In the genomic region with DNA sequence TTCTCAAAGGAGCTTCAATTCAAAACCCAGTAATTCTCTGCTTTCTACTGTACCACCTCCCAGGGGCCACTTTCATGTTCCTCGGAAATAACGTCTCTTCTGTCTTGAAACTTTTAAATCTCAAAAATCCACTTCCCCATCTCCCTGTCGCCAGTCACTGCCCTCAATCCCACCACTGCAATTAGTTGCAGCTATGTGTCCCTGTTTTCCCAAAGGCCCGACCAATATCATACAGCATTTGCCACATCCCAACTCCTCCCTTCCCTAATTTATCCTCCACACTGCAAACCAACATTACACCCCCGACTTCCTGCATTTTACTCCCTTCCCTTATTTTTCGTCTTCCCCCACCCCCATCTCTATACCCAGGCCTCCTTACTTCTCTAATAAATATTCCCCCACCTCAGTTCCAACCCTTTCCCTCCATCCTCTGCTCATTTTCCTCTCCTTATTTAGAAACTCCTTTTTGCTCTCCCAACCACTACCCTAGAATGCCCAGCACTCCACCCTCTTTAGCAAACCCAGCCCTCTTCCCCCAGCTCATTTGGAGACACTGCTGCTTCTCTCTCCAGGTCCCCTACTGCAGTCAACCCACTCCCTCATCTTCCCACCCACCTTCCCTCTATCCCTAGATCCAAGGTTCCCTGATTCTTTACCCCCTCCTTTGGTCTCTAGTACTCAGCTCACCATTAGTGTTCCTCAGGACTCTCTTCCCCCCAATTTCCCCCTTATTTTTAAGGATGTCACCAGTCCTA, we compare ENCODE assay signal across 1 cellular context.
TF ChIP-seq lines count a peak whose summit lies in the region.

No MANE protein-coding gene starts in this region.

TF ChIP-seq in HEK293, 187 proteins besides CTCF, POLR2A, EP300 and RAD21 (continued from another document):
- TF ChIP-seq, protein P1, sequence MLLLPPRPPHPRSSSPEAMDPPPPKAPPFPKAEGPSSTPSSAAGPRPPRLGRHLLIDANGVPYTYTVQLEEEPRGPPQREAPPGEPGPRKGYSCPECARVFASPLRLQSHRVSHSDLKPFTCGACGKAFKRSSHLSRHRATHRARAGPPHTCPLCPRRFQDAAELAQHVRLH (tag by site-specific recombination; IDR thresholded peaks at IDR 0.05) = peak; percentile 82; the same call in 1 of the 2 replicates
- TF ChIP-seq KLF16 (tag by site-specific recombination; IDR thresholded peaks at IDR 0.05) (peak; percentile 74; the same call in 1 of the 2 replicates), ZNF777 (tag by site-specific recombination; IDR thresholded peaks at IDR 0.05; ENCODE audit: borderline replicate concordance) (no peak), ZNF394 (tag by site-specific recombination; IDR thresholded peaks at IDR 0.05; ENCODE audit: borderline replicate concordance) (peak; percentile 76; the same call in 1 of the 2 replicates), ZBTB1 (tag by site-specific recombination; IDR thresholded peaks at IDR 0.05) (no peak), SP2 (tag by site-specific recombination; IDR thresholded peaks at IDR 0.05) (peak; percentile 87), EGR2 (tag by site-specific recombination; IDR thresholded peaks at IDR 0.05; ENCODE audit: low read depth) (peak; percentile 91), ZNF366 (tag by site-specific recombination; conservative IDR thresholded peaks at IDR 0.05) (peak; percentile 96), ZNF792 (tag by site-specific recombination; IDR thresholded peaks at IDR 0.05) (peak; percentile 13; the same call in 1 of the 2 replicates), ZNF223 (tag by site-specific recombination; IDR thresholded peaks at IDR 0.05) (no peak), ZNF19 (tag by site-specific recombination; IDR thresholded peaks at IDR 0.05; ENCODE audit: low read depth) (no peak), ZBTB21 (tag by site-specific recombination; IDR thresholded peaks at IDR 0.05) (peak; percentile 31; the same call in 1 of the 2 replicates), ZFHX2 (tag by site-specific recombination; conservative IDR thresholded peaks at IDR 0.05) (peak; percentile 93), PRDM1 (tag by site-specific recombination; IDR thresholded peaks at IDR 0.05) (peak; percentile 88)
- TF ChIP-seq, protein P2, sequence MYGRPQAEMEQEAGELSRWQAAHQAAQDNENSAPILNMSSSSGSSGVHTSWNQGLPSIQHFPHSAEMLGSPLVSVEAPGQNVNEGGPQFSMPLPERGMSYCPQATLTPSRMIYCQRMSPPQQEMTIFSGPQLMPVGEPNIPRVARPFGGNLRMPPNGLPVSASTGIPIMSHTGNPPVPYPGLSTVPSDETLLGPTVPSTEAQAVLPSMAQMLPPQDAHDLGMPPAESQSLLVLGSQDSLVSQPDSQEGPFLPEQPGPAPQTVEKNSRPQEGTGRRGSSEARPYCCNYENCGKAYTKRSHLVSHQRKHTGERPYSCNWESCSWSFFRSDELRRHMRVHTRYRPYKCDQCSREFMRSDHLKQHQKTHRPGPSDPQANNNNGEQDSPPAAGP (tag by site-specific recombination; IDR thresholded peaks at IDR 0.05) = peak; percentile 62
- TF ChIP-seq, protein P3, sequence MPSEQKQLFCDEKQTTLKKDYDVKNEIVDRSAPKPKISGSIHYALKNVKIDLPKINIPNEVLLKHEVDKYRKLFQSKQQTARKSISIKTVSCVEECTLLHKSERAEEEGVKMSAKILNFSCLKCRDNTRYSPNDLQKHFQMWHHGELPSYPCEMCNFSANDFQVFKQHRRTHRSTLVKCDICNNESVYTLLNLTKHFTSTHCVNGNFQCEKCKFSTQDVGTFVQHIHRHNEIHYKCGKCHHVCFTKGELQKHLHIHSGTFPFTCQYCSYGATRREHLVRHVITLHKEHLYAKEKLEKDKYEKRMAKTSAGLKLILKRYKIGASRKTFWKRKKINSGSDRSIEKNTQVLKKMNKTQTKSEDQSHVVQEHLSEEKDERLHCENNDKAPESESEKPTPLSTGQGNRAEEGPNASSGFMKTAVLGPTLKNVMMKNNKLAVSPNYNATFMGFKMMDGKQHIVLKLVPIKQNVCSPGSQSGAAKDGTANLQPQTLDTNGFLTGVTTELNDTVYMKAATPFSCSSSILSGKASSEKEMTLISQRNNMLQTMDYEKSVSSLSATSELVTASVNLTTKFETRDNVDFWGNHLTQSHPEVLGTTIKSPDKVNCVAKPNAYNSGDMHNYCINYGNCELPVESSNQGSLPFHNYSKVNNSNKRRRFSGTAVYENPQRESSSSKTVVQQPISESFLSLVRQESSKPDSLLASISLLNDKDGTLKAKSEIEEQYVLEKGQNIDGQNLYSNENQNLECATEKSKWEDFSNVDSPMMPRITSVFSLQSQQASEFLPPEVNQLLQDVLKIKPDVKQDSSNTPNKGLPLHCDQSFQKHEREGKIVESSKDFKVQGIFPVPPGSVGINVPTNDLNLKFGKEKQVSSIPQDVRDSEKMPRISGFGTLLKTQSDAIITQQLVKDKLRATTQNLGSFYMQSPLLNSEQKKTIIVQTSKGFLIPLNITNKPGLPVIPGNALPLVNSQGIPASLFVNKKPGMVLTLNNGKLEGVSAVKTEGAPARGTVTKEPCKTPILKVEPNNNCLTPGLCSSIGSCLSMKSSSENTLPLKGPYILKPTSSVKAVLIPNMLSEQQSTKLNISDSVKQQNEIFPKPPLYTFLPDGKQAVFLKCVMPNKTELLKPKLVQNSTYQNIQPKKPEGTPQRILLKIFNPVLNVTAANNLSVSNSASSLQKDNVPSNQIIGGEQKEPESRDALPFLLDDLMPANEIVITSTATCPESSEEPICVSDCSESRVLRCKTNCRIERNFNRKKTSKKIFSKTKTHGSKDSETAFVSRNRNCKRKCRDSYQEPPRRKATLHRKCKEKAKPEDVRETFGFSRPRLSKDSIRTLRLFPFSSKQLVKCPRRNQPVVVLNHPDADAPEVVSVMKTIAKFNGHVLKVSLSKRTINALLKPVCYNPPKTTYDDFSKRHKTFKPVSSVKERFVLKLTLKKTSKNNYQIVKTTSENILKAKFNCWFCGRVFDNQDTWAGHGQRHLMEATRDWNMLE (tag by site-specific recombination; conservative IDR thresholded peaks at IDR 0.05; ENCODE audit: low read depth) = peak; percentile 41; the same call in 1 of the 2 replicates
- TF ChIP-seq, protein P4, sequence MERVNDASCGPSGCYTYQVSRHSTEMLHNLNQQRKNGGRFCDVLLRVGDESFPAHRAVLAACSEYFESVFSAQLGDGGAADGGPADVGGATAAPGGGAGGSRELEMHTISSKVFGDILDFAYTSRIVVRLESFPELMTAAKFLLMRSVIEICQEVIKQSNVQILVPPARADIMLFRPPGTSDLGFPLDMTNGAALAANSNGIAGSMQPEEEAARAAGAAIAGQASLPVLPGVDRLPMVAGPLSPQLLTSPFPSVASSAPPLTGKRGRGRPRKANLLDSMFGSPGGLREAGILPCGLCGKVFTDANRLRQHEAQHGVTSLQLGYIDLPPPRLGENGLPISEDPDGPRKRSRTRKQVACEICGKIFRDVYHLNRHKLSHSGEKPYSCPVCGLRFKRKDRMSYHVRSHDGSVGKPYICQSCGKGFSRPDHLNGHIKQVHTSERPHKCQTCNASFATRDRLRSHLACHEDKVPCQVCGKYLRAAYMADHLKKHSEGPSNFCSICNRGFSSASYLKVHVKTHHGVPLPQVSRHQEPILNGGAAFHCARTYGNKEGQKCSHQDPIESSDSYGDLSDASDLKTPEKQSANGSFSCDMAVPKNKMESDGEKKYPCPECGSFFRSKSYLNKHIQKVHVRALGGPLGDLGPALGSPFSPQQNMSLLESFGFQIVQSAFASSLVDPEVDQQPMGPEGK (tag by site-specific recombination; IDR thresholded peaks at IDR 0.05) = peak; percentile 86
